10 cellular contexts compared by ENCODE assay signal in the genomic region with DNA sequence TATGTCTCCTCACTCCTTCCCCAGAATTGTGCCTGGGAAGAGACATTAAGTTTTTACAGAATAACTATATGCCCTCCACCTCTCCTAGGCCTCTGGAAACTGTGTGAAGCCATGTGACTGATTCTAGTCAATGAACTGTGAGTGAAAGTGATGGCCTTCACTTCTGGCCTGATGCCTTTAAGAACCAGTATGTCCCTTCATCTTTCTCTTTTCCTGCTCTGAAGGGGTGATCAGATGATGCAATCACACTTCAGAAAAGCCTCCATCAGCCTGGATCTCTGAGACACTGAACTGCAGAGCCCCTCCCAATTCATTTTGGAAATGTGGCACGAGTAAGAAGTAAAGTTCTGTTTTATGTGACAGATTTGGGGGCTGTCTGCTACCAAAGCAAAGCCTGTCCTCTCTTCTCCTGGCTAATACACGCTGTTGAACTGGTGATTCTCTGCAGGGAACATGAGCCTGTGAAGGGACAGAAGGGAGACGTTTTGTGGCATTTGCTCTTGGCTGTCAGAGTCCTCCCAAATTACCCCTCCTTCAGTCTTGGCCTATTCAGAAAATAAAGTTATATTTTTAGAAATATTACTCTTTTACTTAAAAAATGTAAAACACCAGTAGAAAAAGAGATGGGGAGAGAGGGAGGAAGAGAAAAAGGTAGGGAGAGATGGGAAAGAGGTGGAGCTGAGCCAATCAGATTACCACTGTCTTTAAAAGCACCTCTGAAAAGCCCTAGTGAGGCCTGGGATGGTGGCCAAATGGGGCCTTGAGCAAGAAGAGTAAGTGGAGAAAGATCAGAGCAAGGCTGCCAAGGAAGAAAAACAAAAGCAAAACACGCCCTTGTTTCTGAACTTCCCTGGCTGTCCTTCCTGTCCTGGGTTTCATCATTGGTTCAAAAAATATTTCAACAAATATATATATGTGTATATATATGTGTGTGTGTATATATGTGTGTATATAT. TPM values are rescaled to one million over a fixed set of nuclear protein-coding genes. Genes with fewer than 3 reads are reported as not detected.
A peak's percentile ranks its signal among the peaks of the same experiment; 100 is the strongest.
DNase-seq lines count a peak whose midpoint lies in the region; ATAC-seq and TF ChIP-seq lines count a peak whose summit lies in the region.
"Had no signal": no experiment of that assay in that cellular context is flagged by ENCODE, and none has a peak within 500 bp of the region (broad histone marks: within the 10 kb centered on the region; RNA-seq: fewer than 3 reads in every experiment).

No MANE protein-coding gene starts in this region.

- H3K9me3 ChIP-seq in HUES6 (ENCODE audit: control insufficient read depth, insufficient read depth, low read depth, low read length) (peaks cover 6% of the 10 kb centered on the region; the same call in 1 of the 2 replicates), body of pancreas (no peaks in the 10 kb centered on the region), left lung (no peaks in the 10 kb centered on the region), thyroid gland (no peaks in the 10 kb centered on the region)
- no peaks in the 10 kb centered on the region for H3K9me3 ChIP-seq in CD4-positive, alpha-beta T cell (ENCODE audit: control insufficient read depth, low read length)

- ATAC-seq in body of pancreas, result peak; percentile 50
- ATAC-seq in left lung, result peak; percentile 84
- ATAC-seq in CD4-positive, alpha-beta T cell (ENCODE audit: poor library complexity), result no peak
- ATAC-seq in T-cell (replicated peaks in 1 of 4), result no peak

- no peaks in the 10 kb centered on the region for H3K36me3 Mint-ChIP-seq in CD4-positive, alpha-beta T cell (ENCODE audit: low read depth)
- H3K36me3 Mint-ChIP-seq in T-cell, result no peaks in the 10 kb centered on the region
- H3K36me3 Mint-ChIP-seq in activated CD4-positive, alpha-beta memory T cell treated with anti-CD3 and anti-CD28 coated beads for 36 hours, result peaks cover 4% of the 10 kb centered on the region

- H3K4me1 ChIP-seq in HUES6 (ENCODE audit: control insufficient read depth, insufficient read depth, low read length) (peaks cover 8% of the 10 kb centered on the region; the same call in 1 of the 2 replicates), body of pancreas (no peaks in the 10 kb centered on the region), left lung (peaks cover 0 to 7% of the 10 kb centered on the region in 2 donors), thyroid gland (peaks cover 15 to 22% of the 10 kb centered on the region in 2 donors)

- H3K27me3 Mint-ChIP-seq in CD4-positive, alpha-beta T cell, result peaks cover 1% of the 10 kb centered on the region
- H3K27me3 Mint-ChIP-seq in T-cell, result peaks cover 9 to 10% of the 10 kb centered on the region in 2 donors
- H3K27me3 Mint-ChIP-seq in activated CD4-positive, alpha-beta memory T cell treated with anti-CD3 and anti-CD28 coated beads for 36 hours, result peaks cover 26% of the 10 kb centered on the region

- no peaks in the 10 kb centered on the region for H3K4me1 Mint-ChIP-seq in CD4-positive, alpha-beta T cell (ENCODE audit: low read depth)
- H3K4me1 Mint-ChIP-seq in T-cell, result peaks cover 0 to 4% (median 3%) of the 10 kb centered on the region in 3 donors
- no peaks in the 10 kb centered on the region for H3K4me1 Mint-ChIP-seq in activated CD4-positive, alpha-beta memory T cell treated with anti-CD3 and anti-CD28 coated beads for 36 hours (ENCODE audit: low read depth)

- intact Hi-C loops in body of pancreas (cut with DNase I) (no loop called here), left lung (cut with DNase I) (no loop called here), thyroid gland (cut with DNase I) (no loop called here)
- intact Hi-C loops in CD4-positive, alpha-beta T cell (cut with DNase I, micrococcal nuclease), result loop anchor here in 1 of 2 experiments (5.0 kb wide), 1 partner anchor 39 kb away; a partner anchor contains a TSS
- intact Hi-C loops in activated CD4-positive, alpha-beta memory T cell treated with anti-CD3 and anti-CD28 coated beads for 36 hours (cut with micrococcal nuclease), result loop anchor here (5.0 kb wide), 1 partner anchor 849 kb away; no protein-coding TSS in a partner anchor

- no peak overlapping the region for H3K4me3 ChIP-seq in HUES6 (ENCODE audit: low read depth, low read length)
- no peak overlapping the region for H3K4me3 ChIP-seq in body of pancreas
- no peak overlapping the region for H3K4me3 ChIP-seq in left lung
- no peak overlapping the region for H3K4me3 ChIP-seq in thyroid gland (replicated peaks in 1 of 3)

- POLR2A ChIA-PET in CD4-positive, alpha-beta T cell (lab: Charles Lee), result no interaction called here
- POLR2A ChIA-PET in T-cell (lab: Charles Lee), result no interaction called here
- POLR2A ChIA-PET in activated CD4-positive, alpha-beta memory T cell treated with anti-CD3 and anti-CD28 coated beads for 36 hours (lab: Charles Lee), result no interaction called here

- no peaks in the 10 kb centered on the region for H3K9me3 Mint-ChIP-seq in CD4-positive, alpha-beta T cell
- peaks cover 0 to 4% (median 0%) of the 10 kb centered on the region in 3 donors for H3K9me3 Mint-ChIP-seq in T-cell
- H3K9me3 Mint-ChIP-seq in activated CD4-positive, alpha-beta memory T cell treated with anti-CD3 and anti-CD28 coated beads for 36 hours, result peaks cover 4% of the 10 kb centered on the region

- peak overlapping the region; percentile 42 for H3K9ac ChIP-seq in HUES6 (ENCODE audit: low read length)

- TF ChIP-seq CTCF in body of pancreas (IDR thresholded peaks at IDR 0.05) (no peak), left lung (IDR thresholded peaks at IDR 0.05) (no peak), thyroid gland (IDR thresholded peaks at IDR 0.05) (no peak)
- TF ChIP-seq CTCF in CD4-positive, alpha-beta T cell (IDR thresholded peaks at IDR 0.05), result no peak

- H3K27ac ChIP-seq in HUES6 (ENCODE audit: low read depth, low read length) (no peak overlapping the region), body of pancreas (no peak overlapping the region), left lung (peak overlapping the region in 1 of 2 donors; percentile 45), thyroid gland (peak overlapping the region; percentile 47 to 69 (median 57))
- no peak overlapping the region for H3K27ac ChIP-seq in CD4-positive, alpha-beta T cell (ENCODE audit: low read depth, low read length)

- TF ChIP-seq POLR2A in body of pancreas (IDR thresholded peaks at IDR 0.05) (no peak), thyroid gland (IDR thresholded peaks at IDR 0.05) (no peak)

- H3K4me3 Mint-ChIP-seq in CD4-positive, alpha-beta T cell, result no peak overlapping the region
- no peak overlapping the region for H3K4me3 Mint-ChIP-seq in T-cell
- H3K4me3 Mint-ChIP-seq in activated CD4-positive, alpha-beta memory T cell treated with anti-CD3 and anti-CD28 coated beads for 36 hours, result no peak overlapping the region

- H3K36me3 ChIP-seq in HUES6 (ENCODE audit: control insufficient read depth, insufficient read depth, low read length), result no peaks in the 10 kb centered on the region
- H3K36me3 ChIP-seq in body of pancreas (replicated peaks in 1 of 2; ENCODE audit: insufficient read depth in 1 of 2, low read depth in 2 of 2), result no peaks in the 10 kb centered on the region
- no peaks in the 10 kb centered on the region for H3K36me3 ChIP-seq in left lung
- no peaks in the 10 kb centered on the region for H3K36me3 ChIP-seq in thyroid gland

- H3K27me3 ChIP-seq in HUES6 (ENCODE audit: control insufficient read depth, insufficient read depth, low read length) (no peaks in the 10 kb centered on the region), body of pancreas (no peaks in the 10 kb centered on the region), left lung (no peaks in the 10 kb centered on the region), thyroid gland (no peaks in the 10 kb centered on the region)
- no peaks in the 10 kb centered on the region for H3K27me3 ChIP-seq in CD4-positive, alpha-beta T cell (ENCODE audit: control insufficient read depth, insufficient read depth, low read length)

- DNase-seq in body of pancreas, result peak; percentile 26 to 69 (median 60)
- DNase-seq in left lung, result peak in 1 of 2 donors; percentile 70
- peak; percentile 94 to 95 for DNase-seq in thyroid gland
- DNase-seq in CD4-positive, alpha-beta T cell, result no peak
- DNase-seq in NCI-H69 (lab: John Stamatoyannopoulos, UW), result no peak
- no peak for DNase-seq in T-cell
- DNase-seq in activated CD4-positive, alpha-beta memory T cell treated with anti-CD3 and anti-CD28 coated beads for 36 hours, result no peak
- DNase-seq: activated CD4-positive, alpha-beta T cell treated with anti-CD3 and anti-CD28 coated beads, Interleukin-2, amount 50 U/mL, for 48 hours; effector CD8-positive, alpha-beta T cell had no signal

- CTCF ChIA-PET in CD4-positive, alpha-beta T cell (lab: Charles Lee), result no interaction called here
- CTCF ChIA-PET in T-cell (lab: Charles Lee), result no interaction called here
- CTCF ChIA-PET in activated CD4-positive, alpha-beta memory T cell treated with anti-CD3 and anti-CD28 coated beads for 36 hours (lab: Charles Lee), result no interaction called here

- H3K27ac Mint-ChIP-seq in CD4-positive, alpha-beta T cell, result no peak overlapping the region
- H3K27ac Mint-ChIP-seq in T-cell, result no peak overlapping the region
- H3K27ac Mint-ChIP-seq in activated CD4-positive, alpha-beta memory T cell treated with anti-CD3 and anti-CD28 coated beads for 36 hours, result no peak overlapping the region

- 57 to 59% methylated on average over 4 of the region's 4 CpGs for WGBS in body of pancreas, 2 donors
- 23 to 37% methylated on average over 4 of the region's 4 CpGs for WGBS in thyroid gland, 2 donors

RNA-seq across cellular contexts. Expression of a gene that starts 40.9 kb away (rescaled TPM):
- 10 to 100 TPM; 36.1 to 43.2 TPM for total RNA-seq in body of pancreas
- 10 to 100 TPM; 44.1 to 44.7 TPM for total RNA-seq in left lung
- 100 to 1,000 TPM in 2 of 4 donors, 10 to 100 TPM in 2; 95.2 to 168 (median 108) TPM for total RNA-seq in thyroid gland
- 10 to 100 TPM; 57.6 to 59.2 TPM for total RNA-seq in CD4-positive, alpha-beta T cell
- 10 to 100 TPM; 33.6 to 46.3 (median 38.0) TPM for total RNA-seq in T-cell
- total RNA-seq in activated CD4-positive, alpha-beta memory T cell treated with anti-CD3 and anti-CD28 coated beads for 36 hours, result 10 to 100 TPM; 16.7 to 17.6 TPM

Comparison
In these comparisons a context has a peak if more than half of its experiments do, and no peak if none do; other contexts are left out.
1. H3K27ac ChIP-seq: peak in thyroid gland (3 of 3); none in HUES6 (single experiment), body of pancreas (0 of 4) and CD4-positive, alpha-beta T cell (single experiment).
2. ATAC-seq: peak in body of pancreas (single experiment) and left lung (single experiment); none in CD4-positive, alpha-beta T cell (single experiment) and T-cell (0 of 4).
3. DNase-seq: peak in body of pancreas (4 of 4) and thyroid gland (2 of 2); none in CD4-positive, alpha-beta T cell (0 of 10), NCI-H69 (single experiment), T-cell (0 of 34) and activated CD4-positive, alpha-beta memory T cell treated with anti-CD3 and anti-CD28 coated beads for 36 hours (single experiment).